8 cellular contexts compared by ENCODE assay signal in genomic region chr1:224116131-224116530, GRCh38. TPM values are rescaled to one million over a fixed set of nuclear protein-coding genes. Genes with fewer than 3 reads are reported as not detected.
A peak's percentile ranks its signal among the peaks of the same experiment; 100 is the strongest.
DNase-seq lines count a peak whose midpoint lies in the region; ATAC-seq and TF ChIP-seq lines count a peak whose summit lies in the region.

No MANE protein-coding gene starts in this region.

- CTCF ChIA-PET in Caco-2 (lab: Charles Lee), result interaction anchor here (0.7 to 1.2 kb wide), 5 partner anchors 9 to 341 kb away, joined by 3 to 7 read pairs (median 5); partner anchors contain the start of gene DEGS1

- no peaks in the 10 kb centered on the region for H3K9me3 Mint-ChIP-seq in Caco-2 (ENCODE audit: unreplicated experiment)
- H3K9me3 Mint-ChIP-seq in endothelial cell (ENCODE audit: unreplicated experiment), result no peaks in the 10 kb centered on the region
- no peaks in the 10 kb centered on the region for H3K9me3 Mint-ChIP-seq in naive B cell

- peaks cover 8% of the 10 kb centered on the region; the same call in 1 of the 2 replicates for H3K4me1 ChIP-seq in Caco-2

- H3K4me3 Mint-ChIP-seq in Caco-2 (ENCODE audit: unreplicated experiment), result no peak overlapping the region
- peak overlapping the region; percentile 53 for H3K4me3 Mint-ChIP-seq in endothelial cell (ENCODE audit: unreplicated experiment)
- H3K4me3 Mint-ChIP-seq in naive B cell, result peak overlapping the region; percentile 35 to 87 (median 70)

- H3K27ac ChIP-seq in WERI-Rb-1, result no peak overlapping the region

- peak; percentile 40 to 55 for TF ChIP-seq CTCF in Caco-2 (IDR thresholded peaks at IDR 0.05; ENCODE audit: insufficient read depth in 1 of 2, low read depth in 1 of 2, low read length in 1 of 2, severe bottlenecking in 1 of 2, unreplicated experiment in 1 of 2)
- TF ChIP-seq CTCF in endothelial cell (IDR thresholded peaks at IDR 0.05; ENCODE audit: unreplicated experiment), result peak; percentile 76
- TF ChIP-seq CTCF in WERI-Rb-1 (IDR thresholded peaks at IDR 0.05; ENCODE audit: low read depth, low read length), result no peak

- BruUV-seq in Caco-2 (replicated peaks; lab: Mats Ljungman, UMichigan), result no TSS peak

- POLR2A ChIA-PET in Caco-2 (lab: Charles Lee), result no interaction called here

- peak in 1 of 2 experiments; percentile 9 for DNase-seq in Caco-2
- peak; percentile 52 for DNase-seq in MV-4-11 (lab: John Stamatoyannopoulos, UW)
- DNase-seq in SIG-M5 (lab: John Stamatoyannopoulos, UW), result peak; percentile 65
- DNase-seq in endothelial cell (ENCODE audit: low spot score), result no peak
- DNase-seq in naive B cell, result peak; percentile 48
- no peak for DNase-seq in WERI-Rb-1

- H3K4me3 ChIP-seq in Caco-2 (ENCODE audit: low read depth, low read length) (no peak overlapping the region; the same call in 1 of the 2 replicates), WERI-Rb-1 (ENCODE audit: low read depth, low read length) (no peak overlapping the region)

- H3K27me3 Mint-ChIP-seq in Caco-2 (ENCODE audit: insufficient read depth, unreplicated experiment) (no peaks in the 10 kb centered on the region), endothelial cell (ENCODE audit: unreplicated experiment) (peaks cover 4% of the 10 kb centered on the region), naive B cell (no peaks in the 10 kb centered on the region)

- no peaks in the 10 kb centered on the region for H3K9me3 ChIP-seq in Caco-2
- no peaks in the 10 kb centered on the region for H3K9me3 ChIP-seq in WERI-Rb-1 (ENCODE audit: severe bottlenecking)

- ATAC-seq in GM19395 (IDR thresholded peaks at IDR 0.05; ENCODE audit: unreplicated experiment) (peak; percentile 48), naive B cell (ENCODE audit: low read depth in 2 of 2) (peak; percentile 13 to 27), GM18873 (IDR thresholded peaks at IDR 0.05; ENCODE audit: low FRiP score, unreplicated experiment) (no peak)

- intact Hi-C loops in Caco-2 (cut with micrococcal nuclease; ENCODE audit: unreplicated experiment), result loop anchor here (1.0 to 5.0 kb wide), 3 partner anchors 106 to 341 kb away; no protein-coding TSS in a partner anchor

- H3K27me3 ChIP-seq in Caco-2 (replicated peaks; ENCODE audit: control insufficient read depth, insufficient read depth, low read length) (no peaks in the 10 kb centered on the region), WERI-Rb-1 (ENCODE audit: insufficient read depth, low read depth, severe bottlenecking) (no peaks in the 10 kb centered on the region)

- peaks cover 16% of the 10 kb centered on the region for H3K36me3 Mint-ChIP-seq in Caco-2 (ENCODE audit: insufficient read depth, unreplicated experiment)
- H3K36me3 Mint-ChIP-seq in endothelial cell (ENCODE audit: low read depth, unreplicated experiment), result no peaks in the 10 kb centered on the region
- peaks cover 4 to 10% of the 10 kb centered on the region in 2 donors for H3K36me3 Mint-ChIP-seq in naive B cell

- H3K36me3 ChIP-seq in Caco-2 (ENCODE audit: control insufficient read depth, insufficient read depth, low read length) (no peaks in the 10 kb centered on the region), WERI-Rb-1 (no peaks in the 10 kb centered on the region; the same call in 1 of the 2 replicates)

- no peak overlapping the region for H3K27ac Mint-ChIP-seq in Caco-2 (ENCODE audit: unreplicated experiment)
- H3K27ac Mint-ChIP-seq in endothelial cell (ENCODE audit: unreplicated experiment), result no peak overlapping the region
- H3K27ac Mint-ChIP-seq in naive B cell, result peak overlapping the region in 2 of 6 donors; percentile 59 to 83

- H3K4me1 Mint-ChIP-seq in Caco-2 (ENCODE audit: low read depth, unreplicated experiment), result no peaks in the 10 kb centered on the region
- H3K4me1 Mint-ChIP-seq in endothelial cell (ENCODE audit: unreplicated experiment), result peaks cover 16% of the 10 kb centered on the region
- peaks cover 29 to 37% (median 33%) of the 10 kb centered on the region in 3 donors for H3K4me1 Mint-ChIP-seq in naive B cell

RNA-seq across cellular contexts. Expression of gene FBXO28, which starts 2.2 kb away (rescaled TPM):
- total RNA-seq in Caco-2 (2022) (31.3 and 36.7 TPM in 2 replicates), endothelial cell (ENCODE audit: unreplicated experiment) (40.6 TPM)
- polyA plus RNA-seq in naive B cell (ENCODE audit: low read depth in 6 of 6), result 10 to 100 TPM; 22.7 to 37.2 (median 25.8) TPM

Comparison
In these comparisons a context has a peak if more than half of its experiments do, and no peak if none do; other contexts are left out.
1. DNase-seq: peak in MV-4-11 (single experiment), SIG-M5 (single experiment) and naive B cell (single experiment); none in endothelial cell (single experiment) and WERI-Rb-1 (single experiment).